8 cellular contexts compared by ENCODE assay signal in the genomic region with DNA sequence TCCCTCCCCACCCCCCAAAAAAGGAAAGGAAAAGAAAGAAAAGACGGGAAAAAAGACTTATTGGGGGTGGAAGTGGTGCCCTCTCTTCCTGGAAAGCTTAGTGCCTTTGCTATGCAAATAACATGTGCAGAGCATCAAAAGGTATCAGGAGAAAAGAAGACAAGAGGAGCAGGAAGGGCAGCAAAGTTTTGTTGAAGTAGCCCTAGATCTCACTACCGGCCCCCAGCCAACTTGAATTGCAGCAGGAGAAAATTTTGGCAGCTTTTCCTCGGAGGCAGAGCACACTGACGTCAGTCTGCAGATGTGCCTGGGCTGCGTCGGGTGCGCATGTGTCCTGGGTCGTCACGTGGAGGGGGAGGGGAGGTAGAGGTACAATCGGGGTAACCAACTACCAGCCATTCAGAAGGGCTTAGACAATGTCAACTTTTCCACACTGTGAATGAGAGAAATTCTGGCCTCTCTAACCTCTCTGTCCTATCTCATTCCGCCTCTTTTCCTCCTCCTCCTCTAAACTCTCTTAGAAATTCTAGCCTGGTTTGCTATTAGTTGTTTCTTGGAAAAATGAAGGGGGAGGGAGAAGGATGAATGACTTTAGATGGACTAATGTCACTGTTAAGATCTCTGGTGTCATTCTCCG. TPM values are rescaled to one million over a fixed set of nuclear protein-coding genes. Genes with fewer than 3 reads are reported as not detected.
A peak's percentile ranks its signal among the peaks of the same experiment; 100 is the strongest.
DNase-seq lines count a peak whose midpoint lies in the region; ATAC-seq and TF ChIP-seq lines count a peak whose summit lies in the region.

A gene with protein sequence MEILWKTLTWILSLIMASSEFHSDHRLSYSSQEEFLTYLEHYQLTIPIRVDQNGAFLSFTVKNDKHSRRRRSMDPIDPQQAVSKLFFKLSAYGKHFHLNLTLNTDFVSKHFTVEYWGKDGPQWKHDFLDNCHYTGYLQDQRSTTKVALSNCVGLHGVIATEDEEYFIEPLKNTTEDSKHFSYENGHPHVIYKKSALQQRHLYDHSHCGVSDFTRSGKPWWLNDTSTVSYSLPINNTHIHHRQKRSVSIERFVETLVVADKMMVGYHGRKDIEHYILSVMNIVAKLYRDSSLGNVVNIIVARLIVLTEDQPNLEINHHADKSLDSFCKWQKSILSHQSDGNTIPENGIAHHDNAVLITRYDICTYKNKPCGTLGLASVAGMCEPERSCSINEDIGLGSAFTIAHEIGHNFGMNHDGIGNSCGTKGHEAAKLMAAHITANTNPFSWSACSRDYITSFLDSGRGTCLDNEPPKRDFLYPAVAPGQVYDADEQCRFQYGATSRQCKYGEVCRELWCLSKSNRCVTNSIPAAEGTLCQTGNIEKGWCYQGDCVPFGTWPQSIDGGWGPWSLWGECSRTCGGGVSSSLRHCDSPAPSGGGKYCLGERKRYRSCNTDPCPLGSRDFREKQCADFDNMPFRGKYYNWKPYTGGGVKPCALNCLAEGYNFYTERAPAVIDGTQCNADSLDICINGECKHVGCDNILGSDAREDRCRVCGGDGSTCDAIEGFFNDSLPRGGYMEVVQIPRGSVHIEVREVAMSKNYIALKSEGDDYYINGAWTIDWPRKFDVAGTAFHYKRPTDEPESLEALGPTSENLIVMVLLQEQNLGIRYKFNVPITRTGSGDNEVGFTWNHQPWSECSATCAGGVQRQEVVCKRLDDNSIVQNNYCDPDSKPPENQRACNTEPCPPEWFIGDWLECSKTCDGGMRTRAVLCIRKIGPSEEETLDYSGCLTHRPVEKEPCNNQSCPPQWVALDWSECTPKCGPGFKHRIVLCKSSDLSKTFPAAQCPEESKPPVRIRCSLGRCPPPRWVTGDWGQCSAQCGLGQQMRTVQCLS (N-terminal part only) (minus strand): TSS at position 286 of the 637 bp plus-strand sequence. CDS start 8,247 bp downstream, outside the sequence.

- POLR2A ChIA-PET in activated CD4-positive, alpha-beta memory T cell treated with anti-CD3 and anti-CD28 coated beads for 36 hours (lab: Charles Lee) = interaction anchor here (0.5 to 1.2 kb wide), 4 partner anchors 25 to 444 kb away, joined by 3 to 5 read pairs (median 3); partner anchors contain the start of genes CENPK and PPWD1

- DNase-seq in AG09309 (ENCODE audit: low read depth) (peak; percentile 94), NCI-H526 (lab: John Stamatoyannopoulos, UW) (peak; percentile 29 to 60), ecto neural progenitor cell (ENCODE audit: low spot score) (peak; percentile 82), right lobe of liver (peak; percentile 91 to 97 (median 96))
- DNase-seq in activated CD4-positive, alpha-beta memory T cell treated with anti-CD3 and anti-CD28 coated beads for 36 hours = peak; percentile 84
- DNase-seq in stimulated activated CD4-positive, alpha-beta T cell treated with anti-CD3 and anti-CD28 coated beads, Interleukin-4, amount 100 ng/mL, for 24 hours = peak; percentile 79

- H3K27ac Mint-ChIP-seq in activated CD4-positive, alpha-beta memory T cell treated with anti-CD3 and anti-CD28 coated beads for 36 hours = peak within 1 kb of the TSS; percentile 50

- 0% methylated on average over 6 of the region's 12 CpGs for WGBS in right lobe of liver (ENCODE audit: insufficient coverage, low coverage, low lambda C conversion rate, missing lambda C conversion rate)

- CTCF ChIA-PET in activated CD4-positive, alpha-beta memory T cell treated with anti-CD3 and anti-CD28 coated beads for 36 hours (lab: Charles Lee) = interaction anchor here (1.0 to 4.2 kb wide), 5 partner anchors 16 to 671 kb away, joined by 3 to 71 read pairs (median 6); no protein-coding TSS in a partner anchor

- H3K27me3 ChIP-seq in right lobe of liver = no peaks in the 10 kb centered on the region

- TF ChIP-seq CTCF in AG09309 (IDR thresholded peaks at IDR 0.05; ENCODE audit: control insufficient read depth, insufficient read depth, low read depth, low read length, missing control alignments) (no peak), right lobe of liver (IDR thresholded peaks at IDR 0.05) (no peak)

- H3K9me3 Mint-ChIP-seq in activated CD4-positive, alpha-beta memory T cell treated with anti-CD3 and anti-CD28 coated beads for 36 hours = no peaks in the 10 kb centered on the region

- peaks cover 2% of the 10 kb centered on the region for H3K27me3 Mint-ChIP-seq in activated CD4-positive, alpha-beta memory T cell treated with anti-CD3 and anti-CD28 coated beads for 36 hours

- H3K36me3 Mint-ChIP-seq in activated CD4-positive, alpha-beta memory T cell treated with anti-CD3 and anti-CD28 coated beads for 36 hours = no peaks in the 10 kb centered on the region

- TF ChIP-seq POLR2A in right lobe of liver (IDR thresholded peaks at IDR 0.05) = peak; percentile 63

- H3K4me3 ChIP-seq in AG09309 (ENCODE audit: control insufficient read depth, low read depth, low read length) = peak within 1 kb of the TSS; percentile 64
- H3K4me3 ChIP-seq in right lobe of liver = peak within 1 kb of the TSS; percentile 35 to 57 (median 56)

- peaks cover 0 to 15% (median 5%) of the 10 kb centered on the region in 4 donors for H3K4me1 ChIP-seq in right lobe of liver

- H3K9me3 ChIP-seq in right lobe of liver = no peaks in the 10 kb centered on the region

- no peak within 1 kb of the TSS for H3K4me3 Mint-ChIP-seq in activated CD4-positive, alpha-beta memory T cell treated with anti-CD3 and anti-CD28 coated beads for 36 hours

- intact Hi-C loops in activated CD4-positive, alpha-beta memory T cell treated with anti-CD3 and anti-CD28 coated beads for 36 hours (cut with micrococcal nuclease) = loop anchor here (1.0 to 10.0 kb wide), 6 partner anchors 240 to 1257 kb away; partner anchors contain the start of genes CWC27 and SREK1IP1
- intact Hi-C loops in right lobe of liver (cut with DNase I) = no loop called here

- ATAC-seq in GM18873 (IDR thresholded peaks at IDR 0.05; ENCODE audit: low FRiP score, unreplicated experiment) = peak; percentile 70
- ATAC-seq in HG03139 (IDR thresholded peaks at IDR 0.05; ENCODE audit: unreplicated experiment) = peak; percentile 72
- ATAC-seq in right lobe of liver = peak; percentile 80 to 89 (median 86)

- H3K36me3 ChIP-seq in right lobe of liver = no peaks in the 10 kb centered on the region

- peak within 1 kb of the TSS; percentile 86 to 95 (median 92) for H3K27ac ChIP-seq in right lobe of liver

- H3K4me1 Mint-ChIP-seq in activated CD4-positive, alpha-beta memory T cell treated with anti-CD3 and anti-CD28 coated beads for 36 hours (ENCODE audit: low read depth) = peaks cover 8% of the 10 kb centered on the region

RNA-seq across cellular contexts. Expression of the gene that starts here (rescaled TPM):
- under 1 TPM; 0.44 to 0.45 TPM for total RNA-seq in activated CD4-positive, alpha-beta memory T cell treated with anti-CD3 and anti-CD28 coated beads for 36 hours
- under 1 TPM; 0.17 to 0.56 (median 0.40) TPM for total RNA-seq in right lobe of liver

Comparison
In these comparisons a context has a peak if more than half of its experiments do, and no peak if none do; other contexts are left out.
1. Peak in every context shown above with its lines: DNase-seq, ATAC-seq, H3K4me3 ChIP-seq and H3K27ac ChIP-seq.
2. Peak in DNase-seq in activated CD4-positive, alpha-beta memory T cell treated with anti-CD3 and anti-CD28 coated beads for 36 hours; RNA of the gene not detected or under 1 TPM.
3. Peak in DNase-seq, ATAC-seq, H3K4me3 ChIP-seq and H3K27ac ChIP-seq in right lobe of liver; RNA of the gene not detected or under 1 TPM.
4. DNase-seq: peak in every context shown above with its lines; median percentile 96 in right lobe of liver; 94 in AG09309; 84 in activated CD4-positive, alpha-beta memory T cell treated with anti-CD3 and anti-CD28 coated beads for 36 hours; 82 in ecto neural progenitor cell; 79 in stimulated activated CD4-positive, alpha-beta T cell treated with anti-CD3 and anti-CD28 coated beads, Interleukin-4, amount 100 ng/mL, for 24 hours; 44 in NCI-H526.